In the genomic region with DNA sequence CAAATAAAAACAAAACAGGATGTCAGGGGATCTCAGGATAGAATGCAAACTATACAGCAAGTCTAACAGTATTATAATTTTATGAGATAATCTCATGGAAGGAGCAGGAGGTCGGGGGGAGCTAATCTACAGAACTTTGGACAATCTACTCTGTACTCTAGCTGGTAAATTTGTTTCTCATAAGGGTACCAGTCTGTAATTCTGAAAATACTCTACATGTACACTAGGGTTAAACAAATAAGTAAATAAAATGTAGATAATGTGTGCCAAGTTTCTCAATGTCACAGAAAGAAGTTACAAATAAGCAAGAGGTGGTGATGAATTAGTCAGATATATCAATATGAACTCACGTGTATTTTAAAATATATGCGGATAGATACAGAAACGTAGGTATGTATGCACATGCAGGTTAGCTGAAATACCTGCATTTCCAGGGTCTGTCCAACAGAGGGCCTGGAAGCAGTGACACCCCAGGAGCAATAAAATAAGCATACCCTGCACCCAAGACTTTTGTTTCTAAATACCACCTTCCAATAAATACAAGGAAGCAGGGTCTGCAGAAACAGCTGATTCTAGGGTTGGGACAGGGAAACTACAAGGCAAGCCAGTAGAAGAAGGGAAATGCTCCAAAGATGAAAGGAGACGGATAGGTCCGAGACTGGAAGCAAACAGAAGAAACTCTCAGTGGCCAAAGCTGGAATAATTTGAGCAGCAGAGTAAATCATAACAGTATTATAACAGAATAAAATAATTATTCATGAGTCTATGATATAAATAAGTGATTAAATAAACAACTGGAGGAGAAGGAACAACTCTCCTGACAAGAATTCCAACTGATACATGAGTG, we compare ENCODE assay signal across 8 cellular contexts.
DNase-seq lines count a peak whose midpoint lies in the region; ATAC-seq and TF ChIP-seq lines count a peak whose summit lies in the region.

No MANE protein-coding gene starts in this region.

- no peak for ATAC-seq in GM18520 (IDR thresholded peaks at IDR 0.05; ENCODE audit: unreplicated experiment)

- no peak overlapping the region for H3K9ac ChIP-seq in OCI-LY3 (ENCODE audit: low read length)

- POLR2A ChIA-PET in HEK293T (lab: Yijun Ruan, JAX): no interaction called here

- H3K27me3 Mint-ChIP-seq in activated naive CD4-positive, alpha-beta T cell treated with anti-CD3 and anti-CD28 coated beads, Interleukin-2, amount 50 U/mL, for 24 hours: no peaks in the 10 kb centered on the region

- DNase-seq in NCI-H1417 (lab: John Stamatoyannopoulos, UW): peak in 2 of 3 experiments; percentile 22 to 25
- DNase-seq in NCI-H1417 treated with DMSO at 0.1 percent for 48 hours (lab: John Stamatoyannopoulos, UW): no peak
- peak; percentile 73 for DNase-seq in HEK293T (ENCODE audit: extremely low spot score)
- DNase-seq in hepatic stellate cell (ENCODE audit: low spot score): peak; percentile 33
- peak; percentile 43 for DNase-seq in stimulated activated CD4-positive, alpha-beta T cell treated with anti-CD3 and anti-CD28 coated beads, Interleukin-1b, Interleukin-23, amount 100 ng/mL, for 48 hours

- H3K4me2 ChIP-seq in OCI-LY3 (ENCODE audit: low read length): peak overlapping the region; percentile 29

- H3K4me3 Mint-ChIP-seq in activated naive CD4-positive, alpha-beta T cell treated with anti-CD3 and anti-CD28 coated beads, Interleukin-2, amount 50 U/mL, for 24 hours: peak overlapping the region; percentile 34

- H3K79me2 ChIP-seq in OCI-LY3 (ENCODE audit: low read length): peaks cover 100% of the 10 kb centered on the region

- peaks cover 87% of the 10 kb centered on the region for H4K20me1 ChIP-seq in OCI-LY3 (ENCODE audit: insufficient read depth, low read length)

- no peaks in the 10 kb centered on the region for H3K9me3 Mint-ChIP-seq in activated naive CD4-positive, alpha-beta T cell treated with anti-CD3 and anti-CD28 coated beads, Interleukin-2, amount 50 U/mL, for 24 hours

- peak overlapping the region; percentile 81 for H3K27ac Mint-ChIP-seq in activated naive CD4-positive, alpha-beta T cell treated with anti-CD3 and anti-CD28 coated beads, Interleukin-2, amount 50 U/mL, for 24 hours

- no peak overlapping the region for H3K4me3 ChIP-seq in OCI-LY3 (ENCODE audit: low read length)

- TF ChIP-seq CTCF in OCI-LY3 (IDR thresholded peaks at IDR 0.05; ENCODE audit: low read depth, low read length): peak; percentile 63

- CTCF ChIA-PET in HEK293T (lab: Yijun Ruan, JAX): interaction anchor here (0.6 to 1.9 kb wide), 19 partner anchors 9 to 281 kb away, joined by 3 to 26 read pairs (median 4); no protein-coding TSS in a partner anchor

- peaks cover 32% of the 10 kb centered on the region for H3K4me1 ChIP-seq in OCI-LY3 (ENCODE audit: low read length)

- H3K36me3 ChIP-seq in OCI-LY3 (replicated peaks; ENCODE audit: low read depth, low read length): peaks cover 20% of the 10 kb centered on the region

- peak overlapping the region; percentile 28 for H3K27ac ChIP-seq in OCI-LY3 (ENCODE audit: low read length)

- no peak overlapping the region for H2AFZ ChIP-seq in OCI-LY3 (ENCODE audit: low read depth, low read length)

- H3K9me3 ChIP-seq in OCI-LY3 (ENCODE audit: insufficient read depth, low read length): no peaks in the 10 kb centered on the region

- no peaks in the 10 kb centered on the region for H3K27me3 ChIP-seq in OCI-LY3 (ENCODE audit: low read depth, low read length)

- no peaks in the 10 kb centered on the region for H3K36me3 Mint-ChIP-seq in activated naive CD4-positive, alpha-beta T cell treated with anti-CD3 and anti-CD28 coated beads, Interleukin-2, amount 50 U/mL, for 24 hours

- H3K4me1 Mint-ChIP-seq in activated naive CD4-positive, alpha-beta T cell treated with anti-CD3 and anti-CD28 coated beads, Interleukin-2, amount 50 U/mL, for 24 hours: peaks cover 39% of the 10 kb centered on the region

TF ChIP-seq in HEK293T, 16 proteins besides CTCF, POLR2A, EP300 and RAD21:
- TF ChIP-seq FOXA1 (IDR thresholded peaks at IDR 0.05) (no peak), ZNF384 (IDR thresholded peaks at IDR 0.05) (peak; percentile 5), HDGF (IDR thresholded peaks at IDR 0.05; ENCODE audit: borderline replicate concordance) (no peak)
